Comparison of ENCODE assay signal across 10 cellular contexts in the genomic region with DNA sequence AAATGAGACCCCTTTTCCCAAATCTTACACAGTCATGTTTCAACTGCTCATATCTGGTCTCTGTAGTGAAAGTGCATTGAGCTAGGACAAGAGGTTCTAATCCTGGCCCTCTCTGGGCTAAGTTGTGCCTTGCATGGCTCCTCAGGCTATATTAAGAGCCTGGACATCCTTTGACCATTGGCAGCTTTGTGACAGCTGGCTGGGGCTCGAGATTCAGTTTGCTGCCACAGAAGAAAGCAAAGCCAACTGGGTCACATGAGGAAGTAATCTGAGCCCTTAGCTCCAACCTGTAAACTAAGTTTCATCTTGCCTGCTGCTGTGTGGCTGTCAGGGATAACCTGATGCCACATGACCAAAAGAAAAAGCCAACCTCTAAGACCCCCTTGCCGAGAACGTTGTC. TPM values are rescaled to one million over a fixed set of nuclear protein-coding genes. Genes with fewer than 3 reads are reported as not detected.
DNase-seq lines count a peak whose midpoint lies in the region; ATAC-seq and TF ChIP-seq lines count a peak whose summit lies in the region.
"Had no signal": no experiment of that assay in that cellular context is flagged by ENCODE, and none has a peak within 500 bp of the region (broad histone marks: within the 10 kb centered on the region; RNA-seq: fewer than 3 reads in every experiment).

No MANE protein-coding gene starts in this region.

- intact Hi-C loops in stomach (cut with DNase I; ENCODE audit: low total_unique reads) = no loop called here

- no peaks in the 10 kb centered on the region for H4K20me1 ChIP-seq in Karpas-422 (ENCODE audit: insufficient read depth, low read depth, low read length)
- H4K20me1 ChIP-seq in hepatocyte (ENCODE audit: insufficient read depth, poor library complexity, severe bottlenecking) = no peaks in the 10 kb centered on the region

- H3K27me3 ChIP-seq in Karpas-422 (ENCODE audit: low read length) = no peaks in the 10 kb centered on the region
- H3K27me3 ChIP-seq in WERI-Rb-1 (ENCODE audit: insufficient read depth, low read depth, severe bottlenecking) = no peaks in the 10 kb centered on the region
- H3K27me3 ChIP-seq in hepatocyte = no peaks in the 10 kb centered on the region
- H3K27me3 ChIP-seq in stomach = no peaks in the 10 kb centered on the region
- H3K27me3 ChIP-seq: dorsolateral prefrontal cortex had no signal

- no peaks in the 10 kb centered on the region for H3K36me3 ChIP-seq in Karpas-422 (ENCODE audit: insufficient read depth, low read length)
- H3K36me3 ChIP-seq in WERI-Rb-1 = no peaks in the 10 kb centered on the region
- H3K36me3 ChIP-seq in hepatocyte (replicated peaks; ENCODE audit: insufficient read depth, low read depth) = no peaks in the 10 kb centered on the region
- H3K36me3 ChIP-seq in stomach = no peaks in the 10 kb centered on the region

- 40% methylated on average over 3 of the region's 3 CpGs for WGBS in hepatocyte (ENCODE audit: low lambda C conversion rate, missing lambda C conversion rate)
- 22 to 43% (median 26%) methylated on average over 3 of the region's 3 CpGs for WGBS in stomach, 5 donors

- H3K4me1 Mint-ChIP-seq in activated T-cell treated with anti-CD3 and anti-CD28 coated beads, Interleukin-2, amount 50 U/mL, for 24 hours (ENCODE audit: low read depth) = no peaks in the 10 kb centered on the region

- no peak for TF ChIP-seq EP300 in stomach (IDR thresholded peaks at IDR 0.05)

- H3K27ac ChIP-seq in Karpas-422 (ENCODE audit: low read length) = no peak overlapping the region
- H3K27ac ChIP-seq in WERI-Rb-1 = peak overlapping the region; percentile 23; the same call in 1 of the 2 replicates
- no peak overlapping the region for H3K27ac ChIP-seq in hepatocyte
- no peak overlapping the region for H3K27ac ChIP-seq in stomach
- H3K27ac ChIP-seq: dorsolateral prefrontal cortex had no signal

- H3K4me3 ChIP-seq in Karpas-422 (ENCODE audit: low read length) (no peak overlapping the region), WERI-Rb-1 (ENCODE audit: low read depth, low read length) (no peak overlapping the region), hepatocyte (no peak overlapping the region), stomach (no peak overlapping the region)
- H3K4me3 ChIP-seq: dorsolateral prefrontal cortex had no signal

- no peaks in the 10 kb centered on the region for H3K36me3 Mint-ChIP-seq in activated T-cell treated with anti-CD3 and anti-CD28 coated beads, Interleukin-2, amount 50 U/mL, for 24 hours (ENCODE audit: low read depth)

- TF ChIP-seq POLR2A in stomach (IDR thresholded peaks at IDR 0.05) = no peak

- H3K9me3 ChIP-seq in Karpas-422 (ENCODE audit: low read length) (no peaks in the 10 kb centered on the region), WERI-Rb-1 (ENCODE audit: severe bottlenecking) (no peaks in the 10 kb centered on the region), hepatocyte (ENCODE audit: low read depth) (no peaks in the 10 kb centered on the region), stomach (no peaks in the 10 kb centered on the region)

- H3K4me1 ChIP-seq in Karpas-422 (ENCODE audit: low read length) (peaks cover 9% of the 10 kb centered on the region), hepatocyte (ENCODE audit: insufficient read depth) (no peaks in the 10 kb centered on the region), stomach (peaks cover 0 to 8% (median 0%) of the 10 kb centered on the region in 4 donors)

- DNase-seq in Karpas-422 (peak; percentile 52), WERI-Rb-1 (peak; percentile 81), hepatocyte (ENCODE audit: low spot score) (no peak), stomach (peak; percentile 43), germinal center (ENCODE audit: low spot score) (no peak)
- no peak for DNase-seq in activated T-cell treated with anti-CD3 and anti-CD28 coated beads, Interleukin-2, amount 50 U/mL, for 24 hours
- DNase-seq: activated effector memory CD4-positive, alpha-beta T cell treated with anti-CD3 and anti-CD28 coated beads, Interleukin-2, amount 50 U/mL, for 16 hours had no signal

- H3K4me2 ChIP-seq in Karpas-422 (ENCODE audit: low read depth, low read length, poor library complexity, severe bottlenecking) = no peak overlapping the region
- H3K4me2 ChIP-seq in hepatocyte = no peak overlapping the region

- H2AFZ ChIP-seq in Karpas-422 (ENCODE audit: low read length) (0 out of 2 replicates have a peak overlapping the region, but pooled peaks have one; percentile 10), hepatocyte (peak overlapping the region; percentile 21)

- no peaks in the 10 kb centered on the region for H3K27me3 Mint-ChIP-seq in activated T-cell treated with anti-CD3 and anti-CD28 coated beads, Interleukin-2, amount 50 U/mL, for 24 hours

- H3K9me2 ChIP-seq in Karpas-422 (replicated peaks; ENCODE audit: insufficient read depth, low read length) (no peaks in the 10 kb centered on the region), hepatocyte (replicated peaks; ENCODE audit: insufficient read depth) (no peaks in the 10 kb centered on the region)

- no peak for TF ChIP-seq CTCF in WERI-Rb-1 (IDR thresholded peaks at IDR 0.05; ENCODE audit: low read depth, low read length)
- TF ChIP-seq CTCF in hepatocyte (IDR thresholded peaks at IDR 0.05; ENCODE audit: poor library complexity) = no peak
- no peak for TF ChIP-seq CTCF in stomach (IDR thresholded peaks at IDR 0.05)

- H3K4me3 Mint-ChIP-seq in activated T-cell treated with anti-CD3 and anti-CD28 coated beads, Interleukin-2, amount 50 U/mL, for 24 hours = no peak overlapping the region
- H3K4me3 Mint-ChIP-seq: IgD-negative memory B cell had no signal

- no peak overlapping the region for H3K27ac Mint-ChIP-seq in activated T-cell treated with anti-CD3 and anti-CD28 coated beads, Interleukin-2, amount 50 U/mL, for 24 hours
- H3K27ac Mint-ChIP-seq: IgD-negative memory B cell had no signal

- ATAC-seq in HG03342 (IDR thresholded peaks at IDR 0.05; ENCODE audit: unreplicated experiment) = no peak

- H3K79me2 ChIP-seq in Karpas-422 (ENCODE audit: low read length) (no peaks in the 10 kb centered on the region), hepatocyte (no peaks in the 10 kb centered on the region)

- H3K9ac ChIP-seq in Karpas-422 (ENCODE audit: low read length) = no peak overlapping the region

- no peaks in the 10 kb centered on the region for H3K9me3 Mint-ChIP-seq in activated T-cell treated with anti-CD3 and anti-CD28 coated beads, Interleukin-2, amount 50 U/mL, for 24 hours
- H3K9me3 Mint-ChIP-seq: IgD-negative memory B cell had no signal

RNA-seq across cellular contexts. Expression of gene JADE1, which starts 51.8 kb away (rescaled TPM):
- 31.5 and 43.0 TPM in 2 replicates for total RNA-seq in Karpas-422 (2014; rRNA removed; shearing (Covaris generic); ENCODE audit: low replicate concordance)
- total RNA-seq in hepatocyte (26.8 and 27.7 TPM in 2 replicates), stomach (10 to 100 TPM; 11.6 to 57.2 (median 31.7) TPM)
- polyA plus RNA-seq in hepatocyte (20.0 and 21.0 TPM in 2 replicates), stomach (10 to 100 TPM; 11.2 to 16.3 (median 12.3) TPM)

Comparison
In these comparisons a context has a peak if more than half of its experiments do, and no peak if none do; other contexts are left out.
1. DNase-seq: peak in Karpas-422 (single experiment), WERI-Rb-1 (single experiment) and stomach (single experiment); none in hepatocyte (single experiment), germinal center (single experiment) and activated T-cell treated with anti-CD3 and anti-CD28 coated beads, Interleukin-2, amount 50 U/mL, for 24 hours (single experiment).